Comparison of ENCODE assay signal across 8 cellular contexts in the genomic region with DNA sequence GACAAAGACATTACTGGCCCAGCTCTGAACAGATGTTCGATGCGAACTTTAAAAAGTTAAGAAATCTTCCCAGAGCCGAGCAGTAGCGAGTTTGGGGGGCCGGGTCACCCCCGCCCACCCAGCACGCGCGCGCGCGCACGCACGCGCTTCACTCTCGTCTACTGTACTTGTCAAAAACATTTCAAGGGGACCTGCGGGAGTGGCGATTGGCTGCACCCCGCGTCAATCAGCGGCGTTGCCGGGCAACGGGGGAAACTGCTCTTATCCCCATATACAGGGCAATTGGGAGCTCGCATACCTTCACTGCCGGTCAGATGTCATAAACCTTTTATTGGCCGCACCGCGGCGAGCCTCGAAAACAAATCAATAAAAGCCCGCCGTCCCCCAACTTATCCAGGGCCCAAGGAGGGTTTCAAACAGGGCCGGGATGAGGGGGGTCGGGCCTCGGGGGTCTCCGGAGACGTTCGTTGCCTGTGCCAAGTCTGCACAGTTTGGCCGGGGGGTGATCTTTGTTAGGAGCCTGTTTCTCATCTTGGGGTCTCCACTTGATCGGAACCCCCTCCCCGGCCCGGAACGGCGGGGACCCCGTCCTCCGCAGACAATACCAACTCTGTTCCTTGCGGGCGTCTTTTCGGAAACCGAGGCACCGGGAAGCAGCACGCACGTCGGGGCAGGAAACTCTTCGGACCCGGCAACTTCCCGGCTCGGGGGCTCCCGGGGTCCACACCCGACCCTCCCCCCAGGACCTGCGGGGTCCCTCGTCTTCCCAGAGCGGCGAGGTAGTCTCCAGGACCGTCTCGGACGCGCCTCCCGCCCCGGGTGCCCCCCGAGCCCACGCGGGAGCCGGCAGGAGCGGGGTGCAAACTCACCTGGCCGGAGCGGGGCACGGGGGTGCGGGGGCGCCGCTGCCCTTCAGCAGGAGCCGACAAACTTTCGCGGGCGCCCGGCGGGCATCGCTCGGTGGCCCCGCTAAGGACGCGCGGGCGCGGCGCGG. TPM values are rescaled to one million over a fixed set of nuclear protein-coding genes. Genes with fewer than 3 reads are reported as not detected.
DNase-seq lines count a peak whose midpoint lies in the region; ATAC-seq, FAIRE-seq and TF ChIP-seq lines count a peak whose summit lies in the region.

No MANE protein-coding gene starts in this region.

- H3K9me3 ChIP-seq in neural cell (ENCODE audit: low read length): no peaks in the 10 kb centered on the region

- DNase-seq in EH (ENCODE audit: low read depth) (peak; percentile 96), H54 (ENCODE audit: insufficient read length, low spot score) (peak; percentile 94), LoVo (ENCODE audit: low spot score) (peak; percentile 94), SHP77 (lab: John Stamatoyannopoulos, UW) (peak; percentile 78 to 84), activated gamma-delta T cell treated with Interleukin-2 at 50 U/mL for 16 hours (peak; percentile 100), foreskin fibroblast (peak; percentile 100)
- DNase-seq in stimulated activated naive CD8-positive, alpha-beta T cell treated with anti-CD3 and anti-CD28 coated beads, Interleukin-15, amount 100 ng/mL, for 72 hours: peak; percentile 98 to 99

- peak; percentile 80 for ATAC-seq in stimulated activated naive CD8-positive, alpha-beta T cell treated with anti-CD3 and anti-CD28 coated beads, Interleukin-15, amount 100 ng/mL, for 72 hours

- H4K20me1 ChIP-seq in neural cell (ENCODE audit: insufficient read depth): no peaks in the 10 kb centered on the region

- TF ChIP-seq EP300 in neural cell (conservative IDR thresholded peaks at IDR 0.05; ENCODE audit: poor library complexity, severe bottlenecking): peak; percentile 32

- TF ChIP-seq RAD21 in neural cell (conservative IDR thresholded peaks at IDR 0.05): peak; percentile 53

- peak overlapping the region; percentile 84 to 91 for H3K4me3 Mint-ChIP-seq in stimulated activated naive CD8-positive, alpha-beta T cell treated with anti-CD3 and anti-CD28 coated beads, Interleukin-15, amount 100 ng/mL, for 72 hours

- TF ChIP-seq CTCF in foreskin fibroblast (IDR thresholded peaks at IDR 0.05; ENCODE audit: low read depth, low read length) (no peak), neural cell (IDR thresholded peaks at IDR 0.05; ENCODE audit: poor library complexity, severe bottlenecking) (no peak)

- peaks cover 72% of the 10 kb centered on the region for H3K4me1 Mint-ChIP-seq in stimulated activated naive CD8-positive, alpha-beta T cell treated with anti-CD3 and anti-CD28 coated beads, Interleukin-15, amount 100 ng/mL, for 72 hours

- no peaks in the 10 kb centered on the region for H3F3A ChIP-seq in neural cell (ENCODE audit: insufficient read depth, low read length, poor library complexity, severe bottlenecking)

- H3K9me3 Mint-ChIP-seq in stimulated activated naive CD8-positive, alpha-beta T cell treated with anti-CD3 and anti-CD28 coated beads, Interleukin-15, amount 100 ng/mL, for 72 hours: no peaks in the 10 kb centered on the region

- peak overlapping the region; percentile 64 for H3K27ac ChIP-seq in neural cell (ENCODE audit: low read length)

- TF ChIP-seq POLR2A in H54 (IDR thresholded peaks at IDR 0.05; ENCODE audit: low read depth, low read length): no peak

- H2AFZ ChIP-seq in neural cell (ENCODE audit: low read depth, low read length): peak overlapping the region; percentile 18

- no peaks in the 10 kb centered on the region for H3K9me2 ChIP-seq in neural cell (ENCODE audit: insufficient read depth, low read length)

- H3K4me3 ChIP-seq in foreskin fibroblast (ENCODE audit: low read depth in 1 of 2, low read length in 2 of 2) (peak overlapping the region; percentile 86 to 87), neural cell (ENCODE audit: low read length) (peak overlapping the region; percentile 89)

- H3K36me3 ChIP-seq in neural cell (ENCODE audit: insufficient read depth, low read length): peaks cover under 1% of the 10 kb centered on the region

- peak overlapping the region; percentile 81 to 96 for H3K27ac Mint-ChIP-seq in stimulated activated naive CD8-positive, alpha-beta T cell treated with anti-CD3 and anti-CD28 coated beads, Interleukin-15, amount 100 ng/mL, for 72 hours

- H3K27me3 ChIP-seq in neural cell (ENCODE audit: insufficient read depth, low read depth, low read length): no peaks in the 10 kb centered on the region

- no peaks in the 10 kb centered on the region for H3K27me3 Mint-ChIP-seq in stimulated activated naive CD8-positive, alpha-beta T cell treated with anti-CD3 and anti-CD28 coated beads, Interleukin-15, amount 100 ng/mL, for 72 hours

- H3K79me2 ChIP-seq in neural cell (replicated peaks; ENCODE audit: insufficient read depth, low read length): peaks cover 22% of the 10 kb centered on the region

- no peak for FAIRE-seq in H54 (lab: Jason Lieb, UNC)

- peak overlapping the region; percentile 79 for H3K9ac ChIP-seq in neural cell (ENCODE audit: low read length)

- H3K4me2 ChIP-seq in neural cell (ENCODE audit: low read length): peak overlapping the region; percentile 17

TF ChIP-seq in neural cell, 6 proteins besides CTCF, POLR2A, EP300 and RAD21:
- TF ChIP-seq, protein P1, sequence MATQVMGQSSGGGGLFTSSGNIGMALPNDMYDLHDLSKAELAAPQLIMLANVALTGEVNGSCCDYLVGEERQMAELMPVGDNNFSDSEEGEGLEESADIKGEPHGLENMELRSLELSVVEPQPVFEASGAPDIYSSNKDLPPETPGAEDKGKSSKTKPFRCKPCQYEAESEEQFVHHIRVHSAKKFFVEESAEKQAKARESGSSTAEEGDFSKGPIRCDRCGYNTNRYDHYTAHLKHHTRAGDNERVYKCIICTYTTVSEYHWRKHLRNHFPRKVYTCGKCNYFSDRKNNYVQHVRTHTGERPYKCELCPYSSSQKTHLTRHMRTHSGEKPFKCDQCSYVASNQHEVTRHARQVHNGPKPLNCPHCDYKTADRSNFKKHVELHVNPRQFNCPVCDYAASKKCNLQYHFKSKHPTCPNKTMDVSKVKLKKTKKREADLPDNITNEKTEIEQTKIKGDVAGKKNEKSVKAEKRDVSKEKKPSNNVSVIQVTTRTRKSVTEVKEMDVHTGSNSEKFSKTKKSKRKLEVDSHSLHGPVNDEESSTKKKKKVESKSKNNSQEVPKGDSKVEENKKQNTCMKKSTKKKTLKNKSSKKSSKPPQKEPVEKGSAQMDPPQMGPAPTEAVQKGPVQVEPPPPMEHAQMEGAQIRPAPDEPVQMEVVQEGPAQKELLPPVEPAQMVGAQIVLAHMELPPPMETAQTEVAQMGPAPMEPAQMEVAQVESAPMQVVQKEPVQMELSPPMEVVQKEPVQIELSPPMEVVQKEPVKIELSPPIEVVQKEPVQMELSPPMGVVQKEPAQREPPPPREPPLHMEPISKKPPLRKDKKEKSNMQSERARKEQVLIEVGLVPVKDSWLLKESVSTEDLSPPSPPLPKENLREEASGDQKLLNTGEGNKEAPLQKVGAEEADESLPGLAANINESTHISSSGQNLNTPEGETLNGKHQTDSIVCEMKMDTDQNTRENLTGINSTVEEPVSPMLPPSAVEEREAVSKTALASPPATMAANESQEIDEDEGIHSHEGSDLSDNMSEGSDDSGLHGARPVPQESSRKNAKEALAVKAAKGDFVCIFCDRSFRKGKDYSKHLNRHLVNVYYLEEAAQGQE (IDR thresholded peaks at IDR 0.05; ENCODE audit: borderline replicate concordance): no peak
- peak; percentile 45 for TF ChIP-seq POLR2AphosphoS5 (IDR thresholded peaks at IDR 0.05)
- peak; percentile 37 for TF ChIP-seq TAF1 (IDR thresholded peaks at IDR 0.05; ENCODE audit: low read depth)
- no peak for TF ChIP-seq EZH2 (IDR thresholded peaks at IDR 0.05; ENCODE audit: borderline replicate concordance, insufficient read depth, low read length, poor library complexity, severe bottlenecking)
- peak; percentile 54 for TF ChIP-seq MXI1 (conservative IDR thresholded peaks at IDR 0.05; ENCODE audit: poor library complexity, severe bottlenecking)
- peak; percentile 65 for TF ChIP-seq SMC3 (conservative IDR thresholded peaks at IDR 0.05; ENCODE audit: poor library complexity)

RNA-seq across cellular contexts. Expression of a gene that starts 0.7 kb away (rescaled TPM):
- 10.3 and 13.9 TPM in 2 replicates for polyA plus RNA-seq in neural cell
- 50.4 and 60.1 TPM in 2 replicates for polyA minus RNA-seq in neural cell

Comparison
In these comparisons a context has a peak if more than half of its experiments do, and no peak if none do; other contexts are left out.
1. Peak in every context shown above with its lines: DNase-seq, ATAC-seq, H3K4me3 ChIP-seq and H3K27ac ChIP-seq.